38 cellular contexts compared by ENCODE assay signal in the genomic region with DNA sequence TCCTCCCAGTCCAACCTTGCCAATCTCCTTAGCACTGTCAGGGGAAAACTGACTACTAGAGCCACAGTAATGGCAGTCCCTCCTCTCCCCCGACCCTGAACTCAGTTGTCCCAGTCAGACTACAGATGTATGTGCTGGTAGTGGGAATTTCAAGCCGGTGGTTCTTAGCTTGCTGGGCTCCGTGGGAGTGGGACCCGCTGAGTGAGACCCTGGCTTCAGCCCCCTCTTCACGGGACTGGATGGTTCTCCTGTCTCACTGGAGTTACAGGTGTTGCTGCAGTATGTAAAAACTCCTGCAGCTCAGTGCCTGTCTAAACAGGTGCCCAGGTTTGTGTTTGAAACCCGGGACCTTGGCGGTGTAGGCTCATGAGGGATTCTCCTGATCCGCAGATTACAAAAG.
"Had no signal": no experiment of that assay in that cellular context is flagged by ENCODE, and none has a peak within 500 bp of the region (broad histone marks: within the 10 kb centered on the region; RNA-seq: fewer than 3 reads in every experiment).

No MANE protein-coding gene starts in this region.

- H3K4me1 Mint-ChIP-seq: activated B cell treated with CpG ODN at 0.5 μM for 24 hours; activated CD4-positive, alpha-beta T cell treated with anti-CD3 and anti-CD28 coated beads, Interleukin-2, amount 10 ng/mL, durations not matched to agents 24 days and 14 days; activated naive CD8-positive, alpha-beta T cell treated with anti-CD3 and anti-CD28 coated beads for 36 hours; activated T-helper 17 cell treated with anti-CD3 and anti-CD28 coated beads, Interleukin-2, amount 50 U/mL, for 72 hours; brain; central memory CD8-positive, alpha-beta T cell had no signal

- H3K27me3 Mint-ChIP-seq: activated B cell treated with CpG ODN at 0.5 μM for 24 hours; activated CD4-positive, alpha-beta memory T cell treated with anti-CD3 and anti-CD28 coated beads for 36 hours; activated CD4-positive, alpha-beta T cell treated with anti-CD3 and anti-CD28 coated beads, Interleukin-2, amount 10 ng/mL, durations not matched to agents 24 days and 14 days; activated CD8-positive, alpha-beta T cell treated with anti-CD3 and anti-CD28 coated beads for 36 hours; activated naive CD8-positive, alpha-beta T cell treated with anti-CD3 and anti-CD28 coated beads for 36 hours; activated T-helper 17 cell treated with anti-CD3 and anti-CD28 coated beads, Interleukin-2, amount 50 U/mL, for 72 hours; central memory CD8-positive, alpha-beta T cell had no signal

- H3K4me3 Mint-ChIP-seq: activated B cell treated with CpG ODN at 0.5 μM for 24 hours; activated CD4-positive, alpha-beta memory T cell treated with anti-CD3 and anti-CD28 coated beads for 36 hours; activated CD4-positive, alpha-beta T cell treated with anti-CD3 and anti-CD28 coated beads, Interleukin-2, amount 10 ng/mL, durations not matched to agents 24 days and 14 days; activated CD8-positive, alpha-beta T cell treated with anti-CD3 and anti-CD28 coated beads for 36 hours; activated naive CD4-positive, alpha-beta T cell treated with anti-CD3 and anti-CD28 coated beads for 36 hours; activated naive CD8-positive, alpha-beta T cell treated with anti-CD3 and anti-CD28 coated beads for 36 hours; activated T-cell treated with anti-CD3 and anti-CD28 coated beads, Interleukin-2, amount 50 U/mL, for 4 hours; activated T-cell treated with anti-CD3 and anti-CD28 coated beads, Interleukin-2, amount 50 U/mL, for 72 hours; activated T-helper 1 cell treated with anti-CD3 and anti-CD28 coated beads, Interleukin-12 subunit alpha, Interleukin-12 subunit beta, Interleukin-2, Interleukin-4 antibody, amounts not matched to agents 30 ng/mL and 10 ng/mL and 1 ng/mL, durations not matched to agents 14 hours and 24 hours and 36 hours; activated T-helper 17 cell treated with anti-CD3 and anti-CD28 coated beads, Interleukin-2, amount 50 U/mL, for 72 hours; brain; central memory CD8-positive, alpha-beta T cell; T-helper 1 cell treated with Interleukin-12 subunit alpha and Interleukin-12 subunit beta and Interleukin-4 antibody, amounts not matched to agents 30 μg/mL and 1 μg/mL, for 36 hours; T-helper 2 cell treated with Interferon-gamma antibody and Interleukin-4, amounts not matched to agents 5 μg/mL and 100 μg/mL, for 36 hours had no signal

- DNase-seq: activated B cell treated with CpG ODN at 0.5 μM for 24 hours; activated CD4-positive, alpha-beta memory T cell treated with anti-CD3 and anti-CD28 coated beads for 36 hours; activated CD4-positive, alpha-beta T cell treated with anti-CD3 and anti-CD28 coated beads for 4 hours; activated CD4-positive, alpha-beta T cell treated with anti-CD3 and anti-CD28 coated beads, Interleukin-2, amount 10 ng/mL, durations not matched to agents 24 days and 14 days; activated CD4-positive, alpha-beta T cell treated with anti-CD3 and anti-CD28 coated beads, Interleukin-2, amount 50 U/mL, for 1 hour; activated CD4-positive, alpha-beta T cell treated with anti-CD3 and anti-CD28 coated beads, Interleukin-2, amount 50 U/mL, for 4 hours; activated CD4-positive, CD25-positive, alpha-beta regulatory T cell treated with anti-CD3 and anti-CD28 coated beads, Interleukin-2, amount 50 U/mL, for 72 hours; activated CD8-positive, alpha-beta memory T cell treated with anti-CD3 and anti-CD28 coated beads, Interleukin-2, amount 50 U/mL, for 4 hours; activated CD8-positive, alpha-beta T cell treated with anti-CD3 and anti-CD28 coated beads for 36 hours; activated effector memory CD4-positive, alpha-beta T cell treated with anti-CD3 and anti-CD28 coated beads, Interleukin-2, amount 50 U/mL, for 16 hours; activated gamma-delta T cell treated with Interleukin-2 at 50 U/mL for 16 hours; activated naive CD4-positive, alpha-beta T cell; activated naive CD4-positive, alpha-beta T cell treated with anti-CD3 and anti-CD28 coated beads for 36 hours; activated naive CD4-positive, alpha-beta T cell treated with anti-CD3 and anti-CD28 coated beads, Interleukin-2, amount 50 U/mL, for 16 hours; activated naive CD8-positive, alpha-beta T cell treated with anti-CD3 and anti-CD28 coated beads for 36 hours; activated T-cell treated with anti-CD3 and anti-CD28 coated beads for 4 hours; activated T-cell treated with anti-CD3 and anti-CD28 coated beads, Interleukin-2, amount 50 U/mL, for 1 hour; activated T-cell treated with anti-CD3 and anti-CD28 coated beads, Interleukin-2, amount 50 U/mL, for 4 hours; activated T-cell treated with anti-CD3 and anti-CD28 coated beads, Interleukin-2, amount 50 U/mL, for 72 hours; adrenal gland; amniotic stem cell; anterior cingulate cortex; caudate nucleus; cerebellar nuclear complex; T-helper 1 cell; T-helper 2 cell; T-helper 9 cell had no signal

- H3K27me3 ChIP-seq: adrenal gland, ascending aorta, cardiac muscle cell had no signal

- FAIRE-seq: bronchial epithelial cell had no signal

- H3K27ac ChIP-seq: adrenal gland, ascending aorta, cardiac muscle cell, WERI-Rb-1 had no signal

- H3K9me3 ChIP-seq: adrenal gland, ascending aorta had no signal

- H3K36me3 Mint-ChIP-seq: activated CD4-positive, alpha-beta memory T cell treated with anti-CD3 and anti-CD28 coated beads for 36 hours; activated naive CD8-positive, alpha-beta T cell treated with anti-CD3 and anti-CD28 coated beads for 36 hours; brain had no signal

- H3K4me3 ChIP-seq: adrenal gland, ascending aorta, cardiac muscle cell had no signal

- H3K4me1 ChIP-seq: adrenal gland, ascending aorta had no signal

- H3K27ac Mint-ChIP-seq: activated B cell treated with CpG ODN at 0.5 μM for 24 hours; activated CD4-positive, alpha-beta memory T cell treated with anti-CD3 and anti-CD28 coated beads for 36 hours; activated CD4-positive, alpha-beta T cell treated with anti-CD3 and anti-CD28 coated beads, Interleukin-2, amount 10 ng/mL, durations not matched to agents 24 days and 14 days; activated CD8-positive, alpha-beta T cell treated with anti-CD3 and anti-CD28 coated beads for 36 hours; activated naive CD4-positive, alpha-beta T cell treated with anti-CD3 and anti-CD28 coated beads for 36 hours; activated naive CD4-positive, alpha-beta T cell treated with anti-CD3 and anti-CD28 coated beads, Interleukin-2, amount 50 U/mL, for 72 hours; activated naive CD8-positive, alpha-beta T cell treated with anti-CD3 and anti-CD28 coated beads for 36 hours; activated T-cell treated with anti-CD3 and anti-CD28 coated beads, Interleukin-2, amount 50 U/mL, for 72 hours; activated T-helper 1 cell treated with anti-CD3 and anti-CD28 coated beads, Interleukin-12 subunit alpha, Interleukin-12 subunit beta, Interleukin-2, Interleukin-4 antibody, amounts not matched to agents 30 ng/mL and 10 ng/mL and 1 ng/mL, durations not matched to agents 14 hours and 24 hours and 36 hours; activated T-helper 17 cell treated with anti-CD3 and anti-CD28 coated beads, Interleukin-2, amount 50 U/mL, for 72 hours; brain; T-helper 1 cell treated with Interleukin-12 subunit alpha and Interleukin-12 subunit beta and Interleukin-4 antibody, amounts not matched to agents 30 μg/mL and 1 μg/mL, for 36 hours; T-helper 2 cell treated with Interferon-gamma antibody and Interleukin-4, amounts not matched to agents 5 μg/mL and 100 μg/mL, for 36 hours had no signal

- H3K36me3 ChIP-seq: adrenal gland, ascending aorta, cardiac muscle cell, WERI-Rb-1 had no signal

- ATAC-seq: activated CD8-positive, alpha-beta T cell treated with anti-CD3 and anti-CD28 coated beads for 36 hours; activated naive CD4-positive, alpha-beta T cell treated with anti-CD3 and anti-CD28 coated beads, Interleukin-2, amount 50 U/mL, for 72 hours; activated T-cell treated with anti-CD3 and anti-CD28 coated beads, Interleukin-2, amount 50 U/mL, for 4 hours; activated T-cell treated with anti-CD3 and anti-CD28 coated beads, Interleukin-2, amount 50 U/mL, for 72 hours; activated T-helper 17 cell treated with anti-CD3 and anti-CD28 coated beads, Interleukin-2, amount 50 U/mL, for 72 hours had no signal

- H3K9me3 Mint-ChIP-seq: activated B cell treated with CpG ODN at 0.5 μM for 24 hours had no signal
